1 cellular context compared by ENCODE assay signal in the genomic region with DNA sequence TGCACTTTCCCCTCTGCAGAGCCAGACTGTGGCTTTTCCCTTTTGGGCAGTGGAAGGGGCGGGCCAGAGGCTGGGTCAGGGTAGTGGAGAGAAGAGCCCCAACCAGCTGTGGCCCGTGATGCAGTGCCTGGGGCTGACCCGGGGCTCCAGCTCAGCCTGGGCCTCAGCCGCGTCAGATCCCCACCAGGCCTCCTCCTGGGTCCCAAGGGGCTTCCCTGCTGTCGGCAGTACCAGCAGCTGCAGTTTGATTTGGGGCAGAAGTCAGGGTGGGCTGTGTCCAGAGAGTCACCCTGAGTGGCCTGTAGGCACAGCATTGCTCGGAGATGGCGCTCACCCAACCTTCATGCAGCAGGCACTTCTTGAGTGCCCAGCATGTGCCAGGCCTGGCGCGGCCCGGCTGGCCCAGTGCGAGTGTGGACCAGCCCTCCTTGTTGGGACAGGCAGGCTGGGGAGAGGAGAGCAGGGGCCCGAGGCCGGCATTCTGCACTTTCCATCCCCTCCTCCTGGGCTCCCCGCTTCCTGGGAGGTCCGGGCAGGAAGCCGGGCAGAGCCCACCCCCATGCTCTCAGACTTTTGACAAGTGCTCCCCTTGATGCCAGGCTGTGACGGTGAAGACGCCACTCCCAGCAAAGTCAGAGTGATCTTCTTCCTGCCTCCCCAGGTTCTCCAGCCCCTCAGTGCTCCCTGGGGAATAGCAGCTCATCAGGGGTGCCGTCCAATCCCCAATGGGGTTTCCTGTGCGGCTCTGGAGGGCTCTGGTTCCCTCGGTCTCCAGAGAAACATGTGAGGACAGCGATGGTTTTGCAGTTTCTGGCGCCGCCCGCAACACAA.
TF ChIP-seq lines count a peak whose summit lies in the region.

No MANE protein-coding gene starts in this region.

TF ChIP-seq in IMR-90, 13 proteins besides CTCF, POLR2A, EP300 and RAD21:
- TF ChIP-seq CEBPB (IDR thresholded peaks at IDR 0.05; ENCODE audit: low read depth, low read length): no peak
- TF ChIP-seq MAFK (IDR thresholded peaks at IDR 0.05; ENCODE audit: low read depth, low read length): no peak
- TF ChIP-seq RCOR1 (IDR thresholded peaks at IDR 0.05; ENCODE audit: insufficient replicate concordance, low read length): no peak
- no peak for TF ChIP-seq ELK1 (IDR thresholded peaks at IDR 0.05; ENCODE audit: borderline replicate concordance, low read depth, low read length)
- no peak for TF ChIP-seq RFX5 (IDR thresholded peaks at IDR 0.05; ENCODE audit: low read depth, low read length)
- no peak for TF ChIP-seq SMC3 (IDR thresholded peaks at IDR 0.05; ENCODE audit: low read depth, low read length)
- TF ChIP-seq, protein P1, sequence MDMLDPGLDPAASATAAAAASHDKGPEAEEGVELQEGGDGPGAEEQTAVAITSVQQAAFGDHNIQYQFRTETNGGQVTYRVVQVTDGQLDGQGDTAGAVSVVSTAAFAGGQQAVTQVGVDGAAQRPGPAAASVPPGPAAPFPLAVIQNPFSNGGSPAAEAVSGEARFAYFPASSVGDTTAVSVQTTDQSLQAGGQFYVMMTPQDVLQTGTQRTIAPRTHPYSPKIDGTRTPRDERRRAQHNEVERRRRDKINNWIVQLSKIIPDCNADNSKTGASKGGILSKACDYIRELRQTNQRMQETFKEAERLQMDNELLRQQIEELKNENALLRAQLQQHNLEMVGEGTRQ (IDR thresholded peaks at IDR 0.05; ENCODE audit: low read depth, low read length): no peak
- TF ChIP-seq BHLHE40 (IDR thresholded peaks at IDR 0.05; ENCODE audit: low read depth, low read length): no peak
- no peak for TF ChIP-seq FOS (IDR thresholded peaks at IDR 0.05; ENCODE audit: low read depth, low read length)
- TF ChIP-seq MAZ (IDR thresholded peaks at IDR 0.05; ENCODE audit: borderline replicate concordance, low read depth, low read length): no peak
- no peak for TF ChIP-seq CHD1 (IDR thresholded peaks at IDR 0.05; ENCODE audit: low read depth, low read length)
- TF ChIP-seq NFE2L2 (IDR thresholded peaks at IDR 0.05; ENCODE audit: low read depth, low read length): no peak
- no peak for TF ChIP-seq MXI1 (IDR thresholded peaks at IDR 0.05; ENCODE audit: borderline replicate concordance, low read depth, low read length)
